Comparison of ENCODE assay signal across 8 cellular contexts in genomic region chr6:108295676-108296075, GRCh38. TPM values are rescaled to one million over a fixed set of nuclear protein-coding genes. Genes with fewer than 3 reads are reported as not detected.
A peak's percentile ranks its signal among the peaks of the same experiment; 100 is the strongest.
DNase-seq lines count a peak whose midpoint lies in the region; ATAC-seq and TF ChIP-seq lines count a peak whose summit lies in the region.

No MANE protein-coding gene starts in this region.

- CTCF ChIA-PET in AG04449 (lab: Yijun Ruan, JAX), result interaction anchor here (0.9 to 1.2 kb wide), 2 partner anchors 13 to 196 kb away, joined by 3 to 4 read pairs; no protein-coding TSS in a partner anchor
- CTCF ChIA-PET in MCF 10A (lab: Yijun Ruan, JAX), result interaction anchor here (0.5 to 1.8 kb wide), 5 partner anchors 16 to 597 kb away, joined by 3 to 6 read pairs (median 4); partner anchors contain the start of gene SNX3

- ATAC-seq in GM18858 (IDR thresholded peaks at IDR 0.05; ENCODE audit: unreplicated experiment) (no peak), GM19463 (IDR thresholded peaks at IDR 0.05; ENCODE audit: unreplicated experiment) (no peak)

- no TSS peak for BruUV-seq in MCF 10A (replicated peaks; lab: Mats Ljungman, UMichigan)

- peak overlapping the region; percentile 99 for H3K9ac ChIP-seq in mucosa of stomach (ENCODE audit: low read length)

- POLR2A ChIA-PET in AG04449 (lab: Yijun Ruan, JAX) (no interaction called here), MCF 10A (lab: Yijun Ruan, JAX) (interaction anchor here (0.6 to 5.1 kb wide), 9 partner anchors 8 to 144 kb away, joined by 3 to 80 read pairs (median 6); partner anchors contain the start of gene SNX3)

- H3K4me3 Mint-ChIP-seq in MCF 10A (ENCODE audit: unreplicated experiment), result peak overlapping the region; percentile 94

- no peaks in the 10 kb centered on the region for H3K27me3 ChIP-seq in mucosa of stomach (ENCODE audit: control insufficient read depth, insufficient read depth, low read length)

- no peaks in the 10 kb centered on the region for H3K9me3 Mint-ChIP-seq in MCF 10A (ENCODE audit: unreplicated experiment)

- no peaks in the 10 kb centered on the region for H3K27me3 Mint-ChIP-seq in MCF 10A (ENCODE audit: insufficient read depth, unreplicated experiment)

- H3K4me1 Mint-ChIP-seq in MCF 10A (ENCODE audit: insufficient read depth, unreplicated experiment), result peaks cover 10% of the 10 kb centered on the region

- peaks cover 4% of the 10 kb centered on the region for H3K36me3 Mint-ChIP-seq in MCF 10A (ENCODE audit: insufficient read depth, unreplicated experiment)

- no peaks in the 10 kb centered on the region for H3K9me3 ChIP-seq in mucosa of stomach (ENCODE audit: control insufficient read depth, low read length)

- no peaks in the 10 kb centered on the region for H3K36me3 ChIP-seq in mucosa of stomach (ENCODE audit: control insufficient read depth, insufficient read depth, low read length)

- peak overlapping the region; percentile 99 for H3K27ac Mint-ChIP-seq in MCF 10A (ENCODE audit: low read depth, unreplicated experiment)

- intact Hi-C loops in MCF 10A (cut with micrococcal nuclease), result loop anchor here (1.0 kb wide), 1 partner anchor 34 kb away; the partner anchor contains the start of gene SNX3

- peaks cover 13% of the 10 kb centered on the region for H3K4me1 ChIP-seq in mucosa of stomach (ENCODE audit: control insufficient read depth, insufficient read depth, low read length)

- DNase-seq in AG04449 (ENCODE audit: low read depth, low spot score) (no peak), HT1080 (ENCODE audit: low read depth) (peak; percentile 10), MCF 10A (ENCODE audit: unreplicated experiment) (peak; percentile 5), DMS153 (lab: John Stamatoyannopoulos, UW) (no peak)
- DNase-seq in stimulated activated CD4-positive, alpha-beta T cell treated with anti-CD3 and anti-CD28 coated beads, Interleukin-12 subunit alpha, Interleukin-12 subunit beta, amount 100 ng/mL, for 4 hours, result no peak

- TF ChIP-seq CTCF in AG04449 (IDR thresholded peaks at IDR 0.05; ENCODE audit: insufficient read depth, low read length, missing control alignments) (no peak), MCF 10A (IDR thresholded peaks at IDR 0.05; ENCODE audit: unreplicated experiment) (no peak)

- H3K4me3 ChIP-seq in AG04449 (ENCODE audit: low read depth, low read length), result peak overlapping the region; percentile 96
- peak overlapping the region; percentile 99 for H3K4me3 ChIP-seq in mucosa of stomach (ENCODE audit: low read length)

RNA-seq across cellular contexts. Expression of gene AFG1L, which starts 0.8 kb away (rescaled TPM):
- 2.7 and 8.8 TPM in 2 replicates for total RNA-seq in HT1080 (2014; rRNA removed; shearing (Covaris generic))
- 4.2 and 7.0 TPM in 2 replicates for polyA plus RNA-seq in HT1080 (2015; cell fraction: cytosol; rRNA removed)
- polyA plus RNA-seq in HT1080 (2015; cell fraction: nucleus; rRNA removed), result 5.1 and 6.3 TPM in 2 replicates
- total RNA-seq in MCF 10A (2022), result 8.2 and 8.5 TPM in 2 replicates

RNA-seq across cellular contexts. Expression of gene SNX3, which starts 34.8 kb away (rescaled TPM):
- 122 and 149 TPM in 2 replicates for total RNA-seq in HT1080 (2014; rRNA removed; shearing (Covaris generic))
- 209 and 223 TPM in 2 replicates for polyA plus RNA-seq in HT1080 (2015; cell fraction: cytosol; rRNA removed)
- polyA plus RNA-seq in HT1080 (2015; cell fraction: nucleus; rRNA removed), result 54.4 and 62.0 TPM in 2 replicates
- total RNA-seq in MCF 10A (2022), result 114 and 138 TPM in 2 replicates

Comparison
In these comparisons a context has a peak if more than half of its experiments do, and no peak if none do; other contexts are left out.
1. DNase-seq: peak in HT1080 (single experiment) and MCF 10A (single experiment); none in AG04449 (single experiment), stimulated activated CD4-positive, alpha-beta T cell treated with anti-CD3 and anti-CD28 coated beads, Interleukin-12 subunit alpha, Interleukin-12 subunit beta, amount 100 ng/mL, for 4 hours (single experiment) and DMS153 (single experiment).